ENCODE assay signal across 8 cellular contexts in the genomic region with DNA sequence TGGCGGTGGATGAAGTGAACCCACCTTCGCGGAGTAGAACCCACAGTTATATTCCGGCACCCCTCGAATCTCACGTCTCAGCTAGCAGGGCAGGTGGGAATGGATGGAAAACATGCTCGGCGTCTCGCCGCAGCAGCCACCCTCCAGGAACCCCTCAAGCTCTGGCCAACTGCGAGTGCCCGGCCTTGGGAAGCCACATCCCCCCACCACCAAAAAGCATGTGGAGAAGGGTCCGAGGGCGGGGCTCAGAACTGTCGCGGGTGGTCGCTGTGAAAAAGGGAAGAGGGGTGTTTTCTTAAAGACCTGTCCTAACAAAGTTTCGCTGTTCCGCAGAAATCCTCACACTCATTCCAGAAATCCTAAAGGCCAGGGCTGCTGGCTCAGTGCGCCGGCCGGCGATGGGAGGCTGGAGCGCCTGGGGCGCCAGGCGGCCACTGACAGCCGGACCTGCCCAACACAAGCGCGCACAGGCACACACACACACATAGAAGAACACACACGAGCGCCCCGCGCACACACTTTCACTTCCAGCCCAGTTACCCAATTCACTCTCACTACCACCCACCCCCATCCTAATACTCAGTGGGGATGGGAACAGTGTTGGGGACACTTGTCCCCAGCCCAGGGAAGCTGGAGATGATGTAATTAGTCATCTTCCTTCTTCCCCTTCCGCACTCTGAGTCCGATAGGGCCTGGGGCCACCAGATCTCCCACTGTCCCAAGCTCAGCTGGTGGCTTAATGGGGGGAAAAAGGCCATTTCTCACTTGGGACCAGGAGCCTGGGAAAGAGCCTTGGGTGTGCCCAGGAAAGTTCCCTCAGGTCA. TPM values are rescaled to one million over a fixed set of nuclear protein-coding genes. Genes with fewer than 3 reads are reported as not detected.
DNase-seq lines count a peak whose midpoint lies in the region; ATAC-seq and TF ChIP-seq lines count a peak whose summit lies in the region.

No MANE protein-coding gene starts in this region.

- no peak overlapping the region for H2AK5ac ChIP-seq in IMR-90 (ENCODE audit: low read depth, low read length)

- intact Hi-C loops in IMR-90 (cut with micrococcal nuclease) = no loop called here

- H3K79me1 ChIP-seq in IMR-90 (ENCODE audit: low read depth in 1 of 2, low read length in 2 of 2) = peaks cover 0 to 3% of the 10 kb centered on the region in 2 experiments; a peak in 1 of 4 replicates

- peak; percentile 70 for DNase-seq in GM06990 (ENCODE audit: extremely low read depth, insufficient read length)
- DNase-seq in IMR-90 = peak; percentile 25
- DNase-seq in caudate nucleus (lab: John Stamatoyannopoulos, UW) = peak in 1 of 61 donors; percentile 49
- no peak for DNase-seq in mesothelial cell of epicardium (ENCODE audit: low spot score in 2 of 2, unreplicated experiment in 2 of 2)
- no peak for DNase-seq in omental fat pad (ENCODE audit: low spot score)
- DNase-seq in NCI-H2081 treated with DMSO at 0.1 percent for 48 hours (lab: John Stamatoyannopoulos, UW) = no peak

- H3K27me3 ChIP-seq in GM06990 (replicated peaks; ENCODE audit: control insufficient read depth, insufficient read depth, low read length) (no peaks in the 10 kb centered on the region), IMR-90 (ENCODE audit: control insufficient read depth, insufficient read depth, low read length) (peaks cover 25% of the 10 kb centered on the region)

- peak overlapping the region; percentile 45 for H2AK9ac ChIP-seq in IMR-90 (replicated peaks; ENCODE audit: low read depth, low read length, poor library complexity)

- no peak overlapping the region for H3K9ac ChIP-seq in IMR-90 (ENCODE audit: low read depth, low read length)

- peak overlapping the region; percentile 40 for H3K4ac ChIP-seq in IMR-90 (ENCODE audit: low read depth, low read length)

- no peak overlapping the region for H2BK15ac ChIP-seq in IMR-90 (ENCODE audit: low read depth, low read length)

- in situ Hi-C loops in IMR-90 (cut with MboI; ENCODE audit: low sequenced_read_pairs) = no loop called here

- H3K9me3 ChIP-seq in IMR-90 (ENCODE audit: control insufficient read depth, insufficient read depth, low read length) = no peaks in the 10 kb centered on the region

- TF ChIP-seq POLR2A in IMR-90 (IDR thresholded peaks at IDR 0.05; ENCODE audit: low read depth, low read length) = no peak

- H3K18ac ChIP-seq in IMR-90 (ENCODE audit: low read depth, low read length) = no peak overlapping the region

- no peak for TF ChIP-seq CTCF in GM06990 (IDR thresholded peaks at IDR 0.05; ENCODE audit: insufficient read depth, low read length, poor library complexity, severe bottlenecking)
- no peak for TF ChIP-seq CTCF in IMR-90 (conservative IDR thresholded peaks at IDR 0.05; ENCODE audit: low read depth, low read length)
- TF ChIP-seq CTCF in mesothelial cell of epicardium (IDR thresholded peaks at IDR 0.05; ENCODE audit: unreplicated experiment) = no peak
- no peak for TF ChIP-seq CTCF in omental fat pad (IDR thresholded peaks at IDR 0.05)

- no peak for ATAC-seq in IMR-90 (ENCODE audit: low read depth)
- no peak for ATAC-seq in GM19455 (IDR thresholded peaks at IDR 0.05; ENCODE audit: unreplicated experiment)
- no peak for ATAC-seq in omental fat pad (ENCODE audit: low FRiP score)
- ATAC-seq in HG03280 (IDR thresholded peaks at IDR 0.05; ENCODE audit: unreplicated experiment) = no peak

- no peak for TF ChIP-seq RAD21 in IMR-90 (IDR thresholded peaks at IDR 0.05; ENCODE audit: low read length)

- H3K27ac ChIP-seq in IMR-90 (ENCODE audit: insufficient read depth, low read length) (no peak overlapping the region), caudate nucleus (ENCODE audit: low read depth, low read length) (peak overlapping the region; percentile 62)

- no peak overlapping the region for H3K56ac ChIP-seq in IMR-90 (ENCODE audit: extremely low read depth, insufficient read depth, low read length)

- dilution Hi-C loops in IMR-90 (cut with HindIII; ENCODE audit: low sequenced_read_pairs, unreplicated experiment) = no loop called here

- CTCF ChIA-PET in IMR-90 (lab: Yijun Ruan, JAX) = no interaction called here

- H4K91ac ChIP-seq in IMR-90 (ENCODE audit: insufficient read depth, low read depth, low read length) = no peak overlapping the region

- WGBS in IMR-90 (ENCODE audit: extremely low coverage in 2 of 2, insufficient read length in 1 of 2), 2 experiments = no CpG with 5 or more reads among the region's 35 CpGs

- POLR2A ChIA-PET in IMR-90 (lab: Charles Lee; ENCODE audit: unreplicated experiment) = no interaction called here

- no peaks in the 10 kb centered on the region for H3K9me1 ChIP-seq in IMR-90 (ENCODE audit: insufficient read depth, low read length)

- H2BK120ac ChIP-seq in IMR-90 (ENCODE audit: low read depth, low read length) = peak overlapping the region; percentile 50; the same call in 1 of the 2 replicates

- no peak overlapping the region for H2BK20ac ChIP-seq in IMR-90 (ENCODE audit: low read depth, low read length)

- H3K4me1 ChIP-seq in IMR-90 (ENCODE audit: control insufficient read depth, insufficient read depth, low read length) = peaks cover 2% of the 10 kb centered on the region

- peak overlapping the region; percentile 62 for H3K4me3 Mint-ChIP-seq in mesothelial cell of epicardium

- peaks cover 34% of the 10 kb centered on the region for H3K4me1 Mint-ChIP-seq in mesothelial cell of epicardium

- no peak overlapping the region for H2BK5ac ChIP-seq in IMR-90 (ENCODE audit: low read depth, low read length, poor library complexity, severe bottlenecking)

- no peaks in the 10 kb centered on the region for H4K20me1 ChIP-seq in IMR-90 (ENCODE audit: insufficient read depth, low read length)

- no peaks in the 10 kb centered on the region for H3K36me3 Mint-ChIP-seq in mesothelial cell of epicardium

- H3K14ac ChIP-seq in IMR-90 (replicated peaks; ENCODE audit: low read depth, low read length) = 0 out of 2 replicates have a peak overlapping the region, but pooled peaks have one; percentile 0

- no peak overlapping the region for H3K27ac Mint-ChIP-seq in mesothelial cell of epicardium

- no peak overlapping the region; a peak in 1 of 4 replicates for H4K8ac ChIP-seq in IMR-90 (ENCODE audit: low read depth in 2 of 2, low read length in 2 of 2)

- H3K9me3 Mint-ChIP-seq in mesothelial cell of epicardium = no peaks in the 10 kb centered on the region

- H3K27me3 Mint-ChIP-seq in mesothelial cell of epicardium (ENCODE audit: low read depth) = peaks cover 96% of the 10 kb centered on the region

- no TSS peak for BruUV-seq in IMR-90 (replicated peaks; lab: Mats Ljungman, UMichigan)

- H2AFZ ChIP-seq in IMR-90 (replicated peaks; ENCODE audit: low read length, poor library complexity) = peak overlapping the region; percentile 87

- peak overlapping the region; percentile 80 for H3K4me2 ChIP-seq in IMR-90 (ENCODE audit: low read depth, low read length)

- H4K5ac ChIP-seq in IMR-90 (ENCODE audit: low read depth, low read length) = no peak overlapping the region

- peak overlapping the region; percentile 61; the same call in 1 of the 2 replicates for H3K23ac ChIP-seq in IMR-90 (ENCODE audit: low read depth, low read length)

- H3K4me3 ChIP-seq in GM06990 (replicated peaks; ENCODE audit: low read depth, low read length) (peak overlapping the region; percentile 87), IMR-90 (ENCODE audit: insufficient read depth, low read depth, low read length) (no peak overlapping the region; the same call in 1 of the 2 replicates)

- H3K36me3 ChIP-seq in GM06990 (ENCODE audit: control insufficient read depth, insufficient read depth, low read length) (no peaks in the 10 kb centered on the region), IMR-90 (ENCODE audit: control insufficient read depth, insufficient read depth, low read length) (no peaks in the 10 kb centered on the region)

TF ChIP-seq in IMR-90, 13 proteins besides CTCF, POLR2A, EP300 and RAD21:
- no peak for TF ChIP-seq MAZ (IDR thresholded peaks at IDR 0.05; ENCODE audit: borderline replicate concordance, low read depth, low read length)
- TF ChIP-seq, protein P1, sequence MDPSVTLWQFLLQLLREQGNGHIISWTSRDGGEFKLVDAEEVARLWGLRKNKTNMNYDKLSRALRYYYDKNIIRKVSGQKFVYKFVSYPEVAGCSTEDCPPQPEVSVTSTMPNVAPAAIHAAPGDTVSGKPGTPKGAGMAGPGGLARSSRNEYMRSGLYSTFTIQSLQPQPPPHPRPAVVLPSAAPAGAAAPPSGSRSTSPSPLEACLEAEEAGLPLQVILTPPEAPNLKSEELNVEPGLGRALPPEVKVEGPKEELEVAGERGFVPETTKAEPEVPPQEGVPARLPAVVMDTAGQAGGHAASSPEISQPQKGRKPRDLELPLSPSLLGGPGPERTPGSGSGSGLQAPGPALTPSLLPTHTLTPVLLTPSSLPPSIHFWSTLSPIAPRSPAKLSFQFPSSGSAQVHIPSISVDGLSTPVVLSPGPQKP (IDR thresholded peaks at IDR 0.05; ENCODE audit: borderline replicate concordance, low read depth, low read length) = no peak
- TF ChIP-seq BHLHE40 (IDR thresholded peaks at IDR 0.05; ENCODE audit: low read depth, low read length) = no peak
- TF ChIP-seq MAFK (IDR thresholded peaks at IDR 0.05; ENCODE audit: low read depth, low read length) = no peak

RNA-seq across cellular contexts. Expression of gene EBF1, which starts 2.0 kb away (rescaled TPM):
- total RNA-seq in IMR-90 (2012; rRNA removed) (0.56 and 0.90 TPM in 2 replicates), mesothelial cell of epicardium (0.96 to 1.6 TPM (median 1.4 TPM) in 3 replicates), omental fat pad (10 to 100 TPM; 40.1 to 97.0 (median 69.9) TPM)
- polyA plus RNA-seq in IMR-90 (2012; rRNA removed) = 0.89 and 1.1 TPM in 2 replicates
- 0.29 and 0.69 TPM in 2 replicates for polyA plus RNA-seq in IMR-90 (2012; cell fraction: cytosol; rRNA removed)
- polyA plus RNA-seq in IMR-90 (2012; cell fraction: nucleus; rRNA removed; ENCODE audit: low replicate concordance) = 1.7 TPM in 2 replicates

Comparison
In these comparisons a context has a peak if more than half of its experiments do, and no peak if none do; other contexts are left out.
1. DNase-seq: peak in GM06990 (single experiment) and IMR-90 (single experiment); none in mesothelial cell of epicardium (0 of 2), omental fat pad (single experiment) and NCI-H2081 treated with DMSO at 0.1 percent for 48 hours (single experiment).
2. RNA of gene EBF1, which starts 2.0 kb away (total RNA-seq): 40.1 to 97.0 TPM in omental fat pad; 0.96 to 1.6 TPM in mesothelial cell of epicardium and 0.56 to 0.90 TPM in IMR-90; every median in the first group is over 10 times any median in the second.